In the genomic region with DNA sequence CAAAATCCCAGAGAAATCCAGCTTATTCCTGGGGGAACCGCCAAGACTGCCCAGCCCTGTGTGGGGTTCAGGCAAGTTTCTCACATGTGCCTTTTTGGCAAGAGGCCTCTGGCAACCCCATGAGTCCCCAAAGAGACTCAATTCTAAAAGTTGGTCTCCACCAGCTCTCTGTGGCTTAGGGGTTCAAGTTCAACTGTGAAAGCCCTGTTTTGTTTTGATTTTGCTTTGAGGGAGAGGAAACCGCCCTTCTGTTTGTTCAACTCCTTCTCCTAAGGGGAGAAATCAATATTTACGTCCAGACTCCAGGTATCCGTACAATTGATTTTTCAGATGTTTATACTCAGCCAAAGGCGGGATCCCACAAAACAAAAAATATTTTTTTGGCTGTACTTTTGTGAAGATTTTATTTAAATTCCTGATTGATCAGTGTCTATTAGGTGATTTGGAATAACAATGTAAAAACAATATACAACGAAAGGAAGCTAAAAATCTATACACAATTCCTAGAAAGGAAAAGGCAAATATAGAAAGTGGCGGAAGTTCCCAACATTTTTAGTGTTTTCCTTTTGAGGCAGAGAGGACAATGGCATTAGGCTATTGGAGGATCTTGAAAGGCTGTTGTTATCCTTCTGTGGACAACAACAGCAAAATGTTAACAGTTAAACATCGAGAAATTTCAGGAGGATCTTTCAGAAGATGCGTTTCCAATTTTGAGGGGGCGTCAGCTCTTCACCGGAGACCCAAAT, we compare ENCODE assay signal across 8 cellular contexts. TPM values are rescaled to one million over a fixed set of nuclear protein-coding genes. Genes with fewer than 3 reads are reported as not detected.
DNase-seq lines count a peak whose midpoint lies in the region; ATAC-seq lines count a peak whose summit lies in the region.

No MANE protein-coding gene starts in this region.

- H3K9me3 ChIP-seq in CD4-positive, CD25-positive, alpha-beta regulatory T cell (ENCODE audit: control insufficient read depth in 2 of 2, low read length in 2 of 2) = no peaks in the 10 kb centered on the region

- peaks cover 11 to 56% (median 31%) of the 10 kb centered on the region in 4 donors for H3K4me1 Mint-ChIP-seq in CD4-positive, CD25-positive, alpha-beta regulatory T cell

- H3K27ac Mint-ChIP-seq in CD4-positive, CD25-positive, alpha-beta regulatory T cell = peak overlapping the region; percentile 89 to 96 (median 95)

- H3K4me3 Mint-ChIP-seq in CD4-positive, CD25-positive, alpha-beta regulatory T cell = peak overlapping the region; percentile 87 to 99 (median 94)

- peaks cover 0 to 2% (median 0%) of the 10 kb centered on the region in 7 donors for H3K9me3 Mint-ChIP-seq in CD4-positive, CD25-positive, alpha-beta regulatory T cell

- H3K27me3 ChIP-seq in CD4-positive, CD25-positive, alpha-beta regulatory T cell (ENCODE audit: control insufficient read depth, insufficient read depth, low read length) = no peaks in the 10 kb centered on the region

- H3K36me3 ChIP-seq in CD4-positive, CD25-positive, alpha-beta regulatory T cell (ENCODE audit: control insufficient read depth, insufficient read depth, low read length) = no peaks in the 10 kb centered on the region

- no peak for ATAC-seq in CD4-positive, CD25-positive, alpha-beta regulatory T cell (ENCODE audit: low read depth in 2 of 2)
- ATAC-seq in HG03039 (IDR thresholded peaks at IDR 0.05; ENCODE audit: unreplicated experiment) = no peak
- ATAC-seq in HG02798 (IDR thresholded peaks at IDR 0.05; ENCODE audit: poor library complexity, unreplicated experiment) = no peak

- H3K36me3 Mint-ChIP-seq in CD4-positive, CD25-positive, alpha-beta regulatory T cell = no peaks in the 10 kb centered on the region

- peaks cover 6% of the 10 kb centered on the region for H3K27me3 Mint-ChIP-seq in CD4-positive, CD25-positive, alpha-beta regulatory T cell

- peak overlapping the region; percentile 99 for H3K27ac ChIP-seq in CD4-positive, CD25-positive, alpha-beta regulatory T cell (ENCODE audit: insufficient read depth, low read length, poor library complexity, severe bottlenecking)

- peak in 1 of 3 donors; percentile 31 for DNase-seq in CD4-positive, CD25-positive, alpha-beta regulatory T cell
- DNase-seq in NCI-H146 treated with DMSO at 0.1 percent for 48 hours (lab: John Stamatoyannopoulos, UW; ENCODE audit: unreplicated experiment) (peak; percentile 60), dermis blood vessel endothelial cell (peak; percentile 17), mucosa of gallbladder (ENCODE audit: low spot score) (peak; percentile 55), activated gamma-delta T cell (lab: John Stamatoyannopoulos, UW) (no peak), NCI-H1694 treated with DMSO at 0.1 percent for 48 hours (lab: John Stamatoyannopoulos, UW) (no peak)

- H3K4me3 ChIP-seq in CD4-positive, CD25-positive, alpha-beta regulatory T cell (ENCODE audit: low read depth, low read length) = peak overlapping the region; percentile 76

- H3K4me1 ChIP-seq in CD4-positive, CD25-positive, alpha-beta regulatory T cell (ENCODE audit: control insufficient read depth, insufficient read depth, low read length, poor library complexity, severe bottlenecking) = peaks cover 39% of the 10 kb centered on the region

RNA-seq across cellular contexts. Expression of a gene that starts 0.6 kb away (rescaled TPM):
- 108 TPM for total RNA-seq in CD4-positive, CD25-positive, alpha-beta regulatory T cell
- 10 to 100 TPM in 2 of 4 donors, 1 to 10 TPM in 2; 5.1 to 12.7 (median 10.2) TPM for polyA plus RNA-seq in CD4-positive, CD25-positive, alpha-beta regulatory T cell
- 97.3 and 148 TPM in 2 replicates for total RNA-seq in dermis blood vessel endothelial cell
- total RNA-seq in mucosa of gallbladder = 190 TPM

Comparison
In these comparisons a context has a peak if more than half of its experiments do, and no peak if none do; other contexts are left out.
1. DNase-seq: peak in NCI-H146 treated with DMSO at 0.1 percent for 48 hours (single experiment), dermis blood vessel endothelial cell (single experiment) and mucosa of gallbladder (single experiment); none in activated gamma-delta T cell (single experiment) and NCI-H1694 treated with DMSO at 0.1 percent for 48 hours (single experiment).